17 cellular contexts compared by ENCODE assay signal in the genomic region with DNA sequence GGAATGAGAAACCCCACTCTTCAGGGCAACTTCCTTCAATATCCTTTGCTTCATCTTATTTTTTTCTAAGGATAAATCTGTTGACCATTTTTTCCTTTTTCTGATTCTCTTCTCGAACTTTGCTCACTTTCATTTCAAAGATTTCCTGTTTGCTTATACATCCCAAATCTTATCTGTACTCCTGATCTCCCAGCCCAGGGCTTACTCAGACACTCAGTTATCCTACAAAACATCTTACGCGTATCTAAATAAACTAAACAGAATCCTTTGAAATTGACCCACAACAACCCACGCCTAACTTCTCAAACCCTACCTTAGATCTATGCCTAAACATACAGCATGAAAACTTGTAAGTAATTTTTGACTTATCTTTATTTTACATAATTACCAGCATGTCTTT.
DNase-seq lines count a peak whose midpoint lies in the region; ATAC-seq, FAIRE-seq and TF ChIP-seq lines count a peak whose summit lies in the region.
"Had no signal": no experiment of that assay in that cellular context is flagged by ENCODE, and none has a peak within 500 bp of the region (broad histone marks: within the 10 kb centered on the region; RNA-seq: fewer than 3 reads in every experiment).

No MANE protein-coding gene starts in this region.

- H4K20me1 ChIP-seq in IMR-90 (ENCODE audit: insufficient read depth, low read length) (0 out of 2 replicates have a peak, but pooled peaks cover 6% of the 10 kb centered on the region), astrocyte (ENCODE audit: insufficient read depth, low read length) (no peaks in the 10 kb centered on the region)

- H3K56ac ChIP-seq in IMR-90 (ENCODE audit: extremely low read depth, insufficient read depth, low read length): no peak overlapping the region

- H3K27me3 Mint-ChIP-seq in astrocyte (ENCODE audit: low read depth, unreplicated experiment) (no peaks in the 10 kb centered on the region), progenitor cell of endocrine pancreas (no peaks in the 10 kb centered on the region)

- H2AFZ ChIP-seq in IMR-90 (replicated peaks; ENCODE audit: low read length, poor library complexity) (no peak overlapping the region), astrocyte (ENCODE audit: low read depth, low read length) (no peak overlapping the region)
- H2AFZ ChIP-seq: PC-9 had no signal

- 0 out of 2 replicates have a peak overlapping the region, but pooled peaks have one; percentile 66 for H3K23ac ChIP-seq in IMR-90 (ENCODE audit: low read depth, low read length)

- H3K4ac ChIP-seq in IMR-90 (ENCODE audit: low read depth, low read length): no peak overlapping the region

- peaks cover 19 to 24% of the 10 kb centered on the region in 2 donors for H3K36me3 Mint-ChIP-seq in activated naive CD4-positive, alpha-beta T cell treated with anti-CD3 and anti-CD28 coated beads, Interleukin-2, amount 50 U/mL, for 72 hours
- H3K36me3 Mint-ChIP-seq in astrocyte (ENCODE audit: low read depth, unreplicated experiment): no peaks in the 10 kb centered on the region
- peaks cover 8% of the 10 kb centered on the region for H3K36me3 Mint-ChIP-seq in progenitor cell of endocrine pancreas (ENCODE audit: insufficient read depth)

- H2BK5ac ChIP-seq in IMR-90 (ENCODE audit: low read depth, low read length, poor library complexity, severe bottlenecking): no peak overlapping the region

- BruUV-seq in IMR-90 (replicated peaks; lab: Mats Ljungman, UMichigan): no TSS peak

- dilution Hi-C loops in IMR-90 (cut with HindIII; ENCODE audit: low sequenced_read_pairs, unreplicated experiment): no loop called here

- no peak overlapping the region for H3K14ac ChIP-seq in IMR-90 (replicated peaks; ENCODE audit: low read depth, low read length)

- TF ChIP-seq POLR2A in IMR-90 (IDR thresholded peaks at IDR 0.05; ENCODE audit: low read depth, low read length): no peak

- no peak overlapping the region for H2AK9ac ChIP-seq in IMR-90 (replicated peaks; ENCODE audit: low read depth, low read length, poor library complexity)

- no peaks in the 10 kb centered on the region for H3K79me2 ChIP-seq in astrocyte (ENCODE audit: insufficient read depth, low read length)

- ATAC-seq in activated naive CD4-positive, alpha-beta T cell treated with anti-CD3 and anti-CD28 coated beads, Interleukin-2, amount 50 U/mL, for 72 hours: no peak
- ATAC-seq in IMR-90 (ENCODE audit: low read depth) (0 out of 2 replicates have a peak, but pooled peaks have one; percentile 12), omental fat pad (ENCODE audit: low FRiP score) (no peak)

- no peak for DNase-seq in activated naive CD4-positive, alpha-beta T cell treated with anti-CD3 and anti-CD28 coated beads, Interleukin-2, amount 50 U/mL, for 72 hours (ENCODE audit: low spot score in 2 of 2)
- DNase-seq in activated naive CD4-positive, alpha-beta T cell (lab: John Stamatoyannopoulos, UW): no peak
- DNase-seq in IMR-90 (peak; percentile 11), astrocyte (ENCODE audit: low read depth) (no peak), progenitor cell of endocrine pancreas (ENCODE audit: low spot score, unreplicated experiment) (no peak), DMS53 treated with DMSO at 0.1 percent for 48 hours (lab: John Stamatoyannopoulos, UW; ENCODE audit: unreplicated experiment) (no peak), omental fat pad (ENCODE audit: low spot score) (no peak), ureter (ENCODE audit: low spot score) (no peak)
- DNase-seq: DND-41, Karpas-422, NCI-H1105 treated with DMSO at 0.1 percent for 48 hours, NCI-H187, NCI-H446, NCI-H748 treated with DMSO at 0.1 percent for 48 hours, PC-9, SHP77 had no signal

- no peak overlapping the region for H2BK120ac ChIP-seq in IMR-90 (ENCODE audit: low read depth, low read length)

- intact Hi-C loops in IMR-90 (cut with micrococcal nuclease): no loop called here

- H3K27ac Mint-ChIP-seq in activated naive CD4-positive, alpha-beta T cell treated with anti-CD3 and anti-CD28 coated beads, Interleukin-2, amount 50 U/mL, for 72 hours: peak overlapping the region; percentile 31 to 46
- H3K27ac Mint-ChIP-seq in astrocyte (ENCODE audit: unreplicated experiment) (no peak overlapping the region), progenitor cell of endocrine pancreas (peak overlapping the region; percentile 19)

- H3K9me3 Mint-ChIP-seq in activated naive CD4-positive, alpha-beta T cell treated with anti-CD3 and anti-CD28 coated beads, Interleukin-2, amount 50 U/mL, for 72 hours: no peaks in the 10 kb centered on the region
- H3K9me3 Mint-ChIP-seq in astrocyte (ENCODE audit: unreplicated experiment) (no peaks in the 10 kb centered on the region), progenitor cell of endocrine pancreas (ENCODE audit: low read depth) (peaks cover 6% of the 10 kb centered on the region)

- H3K27ac ChIP-seq in IMR-90 (ENCODE audit: insufficient read depth, low read length) (no peak overlapping the region), astrocyte (ENCODE audit: low read depth, low read length) (no peak overlapping the region)
- H3K27ac ChIP-seq: PC-9 had no signal

- H2AK5ac ChIP-seq in IMR-90 (ENCODE audit: low read depth, low read length): no peak overlapping the region

- H3K4me1 Mint-ChIP-seq in astrocyte (ENCODE audit: low read depth, unreplicated experiment): no peaks in the 10 kb centered on the region
- H3K4me1 Mint-ChIP-seq in progenitor cell of endocrine pancreas (ENCODE audit: low read depth): peaks cover 29% of the 10 kb centered on the region

- WGBS in IMR-90 (ENCODE audit: extremely low coverage in 2 of 2, insufficient read length in 1 of 2), 2 experiments: 57 to 100% methylated on average over 1 to 3 of the region's 4 CpGs

- H3K9me3 ChIP-seq in IMR-90 (ENCODE audit: control insufficient read depth, insufficient read depth, low read length): no peaks in the 10 kb centered on the region
- H3K9me3 ChIP-seq in astrocyte (ENCODE audit: insufficient read depth, low read depth, low read length): no peaks in the 10 kb centered on the region

- peaks cover 6 to 45% of the 10 kb centered on the region in 2 experiments; a peak in 3 of 4 replicates for H3K79me1 ChIP-seq in IMR-90 (ENCODE audit: low read depth in 1 of 2, low read length in 2 of 2)

- peaks cover 4% of the 10 kb centered on the region; the same call in 1 of the 2 replicates for H3K4me1 ChIP-seq in IMR-90 (ENCODE audit: control insufficient read depth, insufficient read depth, low read length)
- H3K4me1 ChIP-seq in astrocyte (ENCODE audit: insufficient read depth, low read length): no peaks in the 10 kb centered on the region

- H3K27me3 ChIP-seq in IMR-90 (ENCODE audit: control insufficient read depth, insufficient read depth, low read length) (no peaks in the 10 kb centered on the region), astrocyte (ENCODE audit: insufficient read depth, low read length) (no peaks in the 10 kb centered on the region)

- H4K5ac ChIP-seq in IMR-90 (ENCODE audit: low read depth, low read length): no peak overlapping the region

- H4K8ac ChIP-seq in IMR-90 (ENCODE audit: low read depth in 2 of 2, low read length in 2 of 2): no peak overlapping the region

- H2BK15ac ChIP-seq in IMR-90 (ENCODE audit: low read depth, low read length): no peak overlapping the region

- no peak for TF ChIP-seq RAD21 in IMR-90 (IDR thresholded peaks at IDR 0.05; ENCODE audit: low read length)

- CTCF ChIA-PET in IMR-90 (lab: Yijun Ruan, JAX): no interaction called here

- FAIRE-seq in astrocyte (lab: Jason Lieb, UNC): peak; percentile 43
- FAIRE-seq: D721Med had no signal

- no peak overlapping the region for H3K18ac ChIP-seq in IMR-90 (ENCODE audit: low read depth, low read length)

- POLR2A ChIA-PET in IMR-90 (lab: Charles Lee; ENCODE audit: unreplicated experiment): no interaction called here

- no peak overlapping the region for H3K4me2 ChIP-seq in IMR-90 (ENCODE audit: low read depth, low read length)
- no peak overlapping the region for H3K4me2 ChIP-seq in astrocyte (ENCODE audit: low read length)
- H3K4me2 ChIP-seq: PC-9 had no signal

- TF ChIP-seq CTCF in IMR-90 (conservative IDR thresholded peaks at IDR 0.05; ENCODE audit: low read depth, low read length) (no peak), astrocyte (IDR thresholded peaks at IDR 0.05; ENCODE audit: insufficient read depth, low read depth, low read length) (no peak), progenitor cell of endocrine pancreas (IDR thresholded peaks at IDR 0.05; ENCODE audit: unreplicated experiment) (no peak), omental fat pad (IDR thresholded peaks at IDR 0.05) (no peak)

- H3K4me3 Mint-ChIP-seq in astrocyte (ENCODE audit: unreplicated experiment) (no peak overlapping the region), progenitor cell of endocrine pancreas (ENCODE audit: low read depth) (no peak overlapping the region)

- H3K4me3 ChIP-seq in IMR-90 (ENCODE audit: insufficient read depth, low read depth, low read length): no peak overlapping the region
- H3K4me3 ChIP-seq in astrocyte (ENCODE audit: insufficient read depth, low read depth, low read length): no peak overlapping the region
- H3K4me3 ChIP-seq: PC-9 had no signal

- no peak overlapping the region for H2BK20ac ChIP-seq in IMR-90 (ENCODE audit: low read depth, low read length)

- H3K9ac ChIP-seq in IMR-90 (ENCODE audit: low read depth, low read length) (no peak overlapping the region), astrocyte (ENCODE audit: low read length) (no peak overlapping the region)

- in situ Hi-C loops in IMR-90 (cut with MboI; ENCODE audit: low sequenced_read_pairs): no loop called here

- H3K36me3 ChIP-seq in IMR-90 (ENCODE audit: control insufficient read depth, insufficient read depth, low read length) (peaks cover 38% of the 10 kb centered on the region), astrocyte (ENCODE audit: insufficient read depth, low read length) (no peaks in the 10 kb centered on the region)

- H3K9me1 ChIP-seq in IMR-90 (ENCODE audit: insufficient read depth, low read length): peaks cover 17% of the 10 kb centered on the region; the same call in 1 of the 2 replicates

- H4K91ac ChIP-seq in IMR-90 (ENCODE audit: insufficient read depth, low read depth, low read length): no peak overlapping the region

TF ChIP-seq in IMR-90, 13 proteins besides CTCF, POLR2A, EP300 and RAD21 (continues in another document):
- TF ChIP-seq RFX5 (IDR thresholded peaks at IDR 0.05; ENCODE audit: low read depth, low read length) (no peak), CHD1 (IDR thresholded peaks at IDR 0.05; ENCODE audit: low read depth, low read length) (no peak), MAFK (IDR thresholded peaks at IDR 0.05; ENCODE audit: low read depth, low read length) (no peak), CEBPB (IDR thresholded peaks at IDR 0.05; ENCODE audit: low read depth, low read length) (no peak), FOS (IDR thresholded peaks at IDR 0.05; ENCODE audit: low read depth, low read length) (no peak), NFE2L2 (IDR thresholded peaks at IDR 0.05; ENCODE audit: low read depth, low read length) (no peak), MXI1 (IDR thresholded peaks at IDR 0.05; ENCODE audit: borderline replicate concordance, low read depth, low read length) (no peak)
